ENCODE assay signal across 23 cellular contexts in genomic region chr4:168610911-168611530, GRCh38.
DNase-seq lines count a peak whose midpoint lies in the region; ATAC-seq and TF ChIP-seq lines count a peak whose summit lies in the region.
"Had no signal": no experiment of that assay in that cellular context is flagged by ENCODE, and none has a peak within 500 bp of the region (broad histone marks: within the 10 kb centered on the region; RNA-seq: fewer than 3 reads in every experiment).

No MANE protein-coding gene starts in this region.

- no peak overlapping the region for H3K4me3 ChIP-seq in right atrium auricular region
- no peak overlapping the region for H3K4me3 ChIP-seq in fibroblast of mammary gland (ENCODE audit: control insufficient read depth, low read depth, low read length)
- no peak overlapping the region for H3K4me3 ChIP-seq in SJCRH30
- H3K4me3 ChIP-seq: body of pancreas, spleen, stomach, tibial nerve had no signal

- no peak for TF ChIP-seq CTCF in right atrium auricular region (IDR thresholded peaks at IDR 0.05)
- TF ChIP-seq CTCF in fibroblast of mammary gland (conservative IDR thresholded peaks at IDR 0.05; ENCODE audit: control insufficient read depth, insufficient read depth, low read depth, low read length): no peak

- DNase-seq in Right ventricle myocardium inferior (ENCODE audit: missing footprints): no peak
- no peak for DNase-seq in right atrium auricular region (ENCODE audit: low spot score)
- DNase-seq in MV-4-11 (lab: John Stamatoyannopoulos, UW): peak; percentile 54
- DNase-seq in fibroblast of mammary gland (ENCODE audit: low read depth): peak; percentile 56
- no peak for DNase-seq in GF-D8 (lab: John Stamatoyannopoulos, UW)
- DNase-seq in head of caudate nucleus: no peak
- no peak for DNase-seq in SJCRH30
- DNase-seq: activated CD4-positive, alpha-beta T cell treated with anti-CD3 and anti-CD28 coated beads, Interleukin-2, amount 50 U/mL, for 4 hours; activated CD8-positive, alpha-beta memory T cell treated with anti-CD3 and anti-CD28 coated beads, Interleukin-2, amount 50 U/mL, for 4 hours; body of pancreas; DND-41; effector memory CD8-positive, alpha-beta T cell; GOT3; mesenchymal stem cell; naive B cell; NCI-H2171 treated with DMSO at 0.1 percent for 48 hours; NCI-H69; spleen; stimulated activated CD4-positive, alpha-beta T cell treated with anti-CD3 and anti-CD28 coated beads, Interleukin-4, amount 100 ng/mL, for 4 hours; stomach; WERI-Rb-1 had no signal

- H3K36me3 ChIP-seq in right atrium auricular region: no peaks in the 10 kb centered on the region
- H3K36me3 ChIP-seq in SJCRH30: no peaks in the 10 kb centered on the region
- H3K36me3 ChIP-seq: spleen, stomach, tibial nerve, WERI-Rb-1 had no signal

- intact Hi-C loops in Right ventricle myocardium inferior (cut with DNase I): no loop called here
- intact Hi-C loops in head of caudate nucleus (cut with DNase I): no loop called here

- no peaks in the 10 kb centered on the region for H3K27me3 ChIP-seq in right atrium auricular region
- H3K27me3 ChIP-seq in SJCRH30: no peaks in the 10 kb centered on the region
- H3K27me3 ChIP-seq: body of pancreas, spleen, stomach, tibial nerve had no signal

- H3K4me1 ChIP-seq in right atrium auricular region (peaks cover 0 to 29% of the 10 kb centered on the region in 2 donors), SJCRH30 (peaks cover 21% of the 10 kb centered on the region)
- H3K4me1 ChIP-seq: body of pancreas, spleen, stomach had no signal

- ATAC-seq in Right ventricle myocardium inferior: peak; percentile 17
- ATAC-seq in HG03521 (IDR thresholded peaks at IDR 0.05; ENCODE audit: unreplicated experiment): no peak
- ATAC-seq: body of pancreas; effector memory CD8-positive, alpha-beta T cell had no signal

- H3K27ac ChIP-seq in right atrium auricular region (peak overlapping the region in 1 of 2 donors; percentile 26), SJCRH30 (no peak overlapping the region)
- H3K27ac ChIP-seq: body of pancreas, spleen, stomach, tibial nerve, WERI-Rb-1 had no signal

- no peaks in the 10 kb centered on the region for H3K9me3 ChIP-seq in right atrium auricular region
- no peaks in the 10 kb centered on the region for H3K9me3 ChIP-seq in SJCRH30 (replicated peaks)
- H3K9me3 ChIP-seq: body of pancreas, spleen, stomach, tibial nerve had no signal

Comparison
In these comparisons a context has a peak if more than half of its experiments do, and no peak if none do; other contexts are left out.
1. DNase-seq: peak in MV-4-11 (single experiment) and fibroblast of mammary gland (single experiment); none in Right ventricle myocardium inferior (single experiment), right atrium auricular region (single experiment), GF-D8 (single experiment), head of caudate nucleus (0 of 42) and SJCRH30 (0 of 2).